ENCODE assay signal across 8 cellular contexts in the genomic region with DNA sequence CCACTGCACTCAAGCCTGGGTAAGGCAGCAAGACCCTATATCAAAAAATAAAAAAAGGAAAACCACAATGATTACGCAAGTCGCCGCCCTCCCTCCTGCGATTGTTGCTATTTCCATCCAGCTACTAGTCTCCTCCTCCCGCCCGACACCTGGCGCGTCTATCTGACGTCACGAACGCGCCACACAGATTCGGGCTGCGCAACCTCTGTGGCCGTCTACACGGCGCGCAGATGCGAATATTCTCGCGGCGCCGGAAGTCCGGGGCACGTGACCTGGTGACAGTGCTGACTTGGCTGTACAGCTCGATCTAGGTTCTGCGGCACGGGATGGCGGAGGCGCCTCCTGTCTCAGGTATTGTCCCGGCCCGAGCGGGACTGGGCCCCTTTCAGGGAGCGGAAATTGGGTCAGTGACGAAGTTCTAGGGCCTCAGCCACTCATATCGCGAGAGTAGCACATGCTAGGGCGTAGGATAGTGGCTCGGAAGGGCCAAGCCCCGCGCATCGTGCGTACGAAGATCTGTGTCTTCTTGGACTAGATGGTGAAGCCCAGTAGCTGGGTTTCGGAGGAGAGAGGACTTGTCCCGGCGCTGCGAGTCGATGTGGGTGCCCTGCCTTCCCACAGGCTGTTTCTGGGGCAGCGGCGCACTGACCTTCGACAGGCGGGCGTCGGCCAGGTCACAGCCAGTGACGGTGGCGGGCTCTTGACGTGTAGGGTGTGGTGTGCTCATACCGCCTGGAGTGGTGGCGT. TPM values are rescaled to one million over a fixed set of nuclear protein-coding genes. Genes with fewer than 3 reads are reported as not detected.
DNase-seq lines count a peak whose midpoint lies in the region; ATAC-seq and TF ChIP-seq lines count a peak whose summit lies in the region.

Gene NFX1, plus strand, starts transcription at position 270 of the 747 bp plus-strand sequence. Its CDS starts 57 bp downstream, at position 327.

- peak; percentile 99 to 100 for TF ChIP-seq EP300 in tibial nerve (IDR thresholded peaks at IDR 0.05)

- H3K27ac ChIP-seq in parathyroid adenoma (peak within 1 kb of the TSS; percentile 99), tibial nerve (peak within 1 kb of the TSS; percentile 97 to 99 (median 99))

- no peak for TF ChIP-seq CTCF in GM12875 (IDR thresholded peaks at IDR 0.05; ENCODE audit: borderline replicate concordance, insufficient read depth, low read depth, low read length)
- no peak for TF ChIP-seq CTCF in parathyroid adenoma (IDR thresholded peaks at IDR 0.05)
- TF ChIP-seq CTCF in tibial nerve (IDR thresholded peaks at IDR 0.05), result peak in 1 of 5 experiments; percentile 57

- peak within 1 kb of the TSS; percentile 98 for H3K9ac ChIP-seq in adipocyte (ENCODE audit: low read length)
- peak within 1 kb of the TSS; percentile 90 for H3K9ac ChIP-seq in parathyroid adenoma

- peaks cover 14% of the 10 kb centered on the region for H3K79me2 ChIP-seq in parathyroid adenoma

- H3K27me3 ChIP-seq in adipocyte (replicated peaks; ENCODE audit: control insufficient read depth, insufficient read depth, low read length), result no peaks in the 10 kb centered on the region
- no peaks in the 10 kb centered on the region for H3K27me3 ChIP-seq in parathyroid adenoma (ENCODE audit: control insufficient read depth, insufficient read depth, low read length)
- no peaks in the 10 kb centered on the region for H3K27me3 ChIP-seq in tibial nerve

- intact Hi-C loops in Right ventricle myocardium superior (cut with DNase I), result no loop called here

- peak; percentile 94 for DNase-seq in NCI-H1436 (lab: John Stamatoyannopoulos, UW)
- DNase-seq in T follicular helper cell (ENCODE audit: low read depth), result peak; percentile 99
- peak; percentile 99 for DNase-seq in adipocyte (ENCODE audit: low read depth)
- DNase-seq in Right ventricle myocardium superior, result peak; percentile 99
- peak; percentile 98 for DNase-seq in tibial nerve (ENCODE audit: low spot score in 2 of 2)

- H3K4me2 ChIP-seq in parathyroid adenoma (ENCODE audit: low read length), result peak within 1 kb of the TSS; percentile 88

- ATAC-seq in HG02798 (IDR thresholded peaks at IDR 0.05; ENCODE audit: poor library complexity, unreplicated experiment) (peak; percentile 91), Right ventricle myocardium superior (ENCODE audit: poor library complexity) (peak; percentile 94)

- no peaks in the 10 kb centered on the region for H3K9me3 ChIP-seq in adipocyte (ENCODE audit: control insufficient read depth, low read length)
- H3K9me3 ChIP-seq in parathyroid adenoma (ENCODE audit: control insufficient read depth, low read length), result no peaks in the 10 kb centered on the region
- no peaks in the 10 kb centered on the region for H3K9me3 ChIP-seq in tibial nerve

- H3K4me1 ChIP-seq in adipocyte (ENCODE audit: control insufficient read depth, insufficient read depth, low read length), result peaks cover 33% of the 10 kb centered on the region
- H3K4me1 ChIP-seq in parathyroid adenoma, result peaks cover 4% of the 10 kb centered on the region
- H3K4me1 ChIP-seq in tibial nerve, result peaks cover 0 to 70% (median 29%) of the 10 kb centered on the region in 4 donors

- H3K36me3 ChIP-seq in adipocyte (ENCODE audit: control insufficient read depth, insufficient read depth, low read length, severe bottlenecking) (peaks cover 23% of the 10 kb centered on the region), parathyroid adenoma (ENCODE audit: control insufficient read depth, insufficient read depth, low read length) (no peaks in the 10 kb centered on the region), tibial nerve (peaks cover 0 to 25% (median 0%) of the 10 kb centered on the region in 3 donors)

- WGBS in tibial nerve, 2 donors, result 0 to 1% methylated on average over 33 to 60 of the region's 60 CpGs

- H3K4me3 ChIP-seq in GM12875 (ENCODE audit: low read depth, low read length) (peak within 1 kb of the TSS; percentile 98), adipocyte (ENCODE audit: low read length) (peak within 1 kb of the TSS; percentile 95), parathyroid adenoma (ENCODE audit: low read depth, low read length) (peak within 1 kb of the TSS; percentile 98), tibial nerve (peak within 1 kb of the TSS; percentile 71 to 98 (median 94))

- peak within 1 kb of the TSS; percentile 85 for H2AFZ ChIP-seq in parathyroid adenoma

- TF ChIP-seq POLR2A in tibial nerve (IDR thresholded peaks at IDR 0.05), result peak; percentile 78 to 96

RNA-seq across cellular contexts. Expression of gene NFX1, which starts in this region (rescaled TPM):
- total RNA-seq in Right ventricle myocardium superior (26.2 TPM), tibial nerve (10 to 100 TPM; 35.2 to 45.9 (median 40.5) TPM)

Comparison
In these comparisons a context has a peak if more than half of its experiments do, and no peak if none do; other contexts are left out.
1. Peak in every context shown above with its lines: DNase-seq, ATAC-seq, H3K4me3 ChIP-seq and H3K27ac ChIP-seq.